ENCODE assay signal across 24 cellular contexts in genomic region chrX:72031118-72031517, GRCh38.
"Had no signal": no experiment of that assay in that cellular context is flagged by ENCODE, and none has a peak within 500 bp of the region (broad histone marks: within the 10 kb centered on the region; RNA-seq: fewer than 3 reads in every experiment).

No MANE protein-coding gene starts in this region.

- DNase-seq: activated B cell treated with CpG ODN at 0.5 μM for 24 hours; activated CD4-positive, alpha-beta T cell treated with anti-CD3 and anti-CD28 coated beads for 36 hours; activated CD4-positive, alpha-beta T cell treated with anti-CD3 and anti-CD28 coated beads, Interleukin-2, amount 50 U/mL, for 48 hours; activated CD8-positive, alpha-beta memory T cell treated with anti-CD3 and anti-CD28 coated beads, Interleukin-2, amount 50 U/mL, for 48 hours; activated naive CD4-positive, alpha-beta T cell; activated T-cell treated with anti-CD3 and anti-CD28 coated beads, Interleukin-2, amount 50 U/mL, for 4 hours; brain microvascular endothelial cell; central memory CD4-positive, alpha-beta T cell; effector memory CD8-positive, alpha-beta T cell; heart left ventricle; left colon; lower lobe of right lung; mesendoderm; naive thymus-derived CD8-positive, alpha-beta T cell; stimulated activated CD4-positive, alpha-beta T cell treated with anti-CD3 and anti-CD28 coated beads, Interleukin-1b, Interleukin-23, amount 100 ng/mL, for 48 hours; T1000 had no signal

- H3K27me3 ChIP-seq: ascending aorta, brain microvascular endothelial cell, right atrium auricular region, tibial nerve had no signal

- H3K4me1 ChIP-seq: adrenal gland, ascending aorta, prostate gland, right atrium auricular region had no signal

- H3K27ac ChIP-seq: adrenal gland, brain microvascular endothelial cell, heart left ventricle, lower lobe of right lung, prostate gland, right atrium auricular region, skin epidermis had no signal

- FAIRE-seq: keratinocyte, urothelium cell line had no signal

- H3K36me3 ChIP-seq: adrenal gland, ascending aorta, brain microvascular endothelial cell, heart left ventricle, lower lobe of right lung, prostate gland, right atrium auricular region, tibial nerve had no signal

- ATAC-seq: activated CD4-positive, alpha-beta T cell treated with anti-CD3 and anti-CD28 coated beads for 36 hours; activated T-cell treated with anti-CD3 and anti-CD28 coated beads, Interleukin-2, amount 50 U/mL, for 4 hours; effector memory CD8-positive, alpha-beta T cell; heart left ventricle; left colon; lower lobe of right lung; naive thymus-derived CD8-positive, alpha-beta T cell had no signal

- H3K9me3 ChIP-seq: adrenal gland, lower lobe of right lung, prostate gland, tibial nerve had no signal

- H3K4me3 ChIP-seq: adrenal gland, heart left ventricle, lower lobe of right lung, prostate gland, right atrium auricular region, skin epidermis, tibial nerve had no signal
